In the genomic region with DNA sequence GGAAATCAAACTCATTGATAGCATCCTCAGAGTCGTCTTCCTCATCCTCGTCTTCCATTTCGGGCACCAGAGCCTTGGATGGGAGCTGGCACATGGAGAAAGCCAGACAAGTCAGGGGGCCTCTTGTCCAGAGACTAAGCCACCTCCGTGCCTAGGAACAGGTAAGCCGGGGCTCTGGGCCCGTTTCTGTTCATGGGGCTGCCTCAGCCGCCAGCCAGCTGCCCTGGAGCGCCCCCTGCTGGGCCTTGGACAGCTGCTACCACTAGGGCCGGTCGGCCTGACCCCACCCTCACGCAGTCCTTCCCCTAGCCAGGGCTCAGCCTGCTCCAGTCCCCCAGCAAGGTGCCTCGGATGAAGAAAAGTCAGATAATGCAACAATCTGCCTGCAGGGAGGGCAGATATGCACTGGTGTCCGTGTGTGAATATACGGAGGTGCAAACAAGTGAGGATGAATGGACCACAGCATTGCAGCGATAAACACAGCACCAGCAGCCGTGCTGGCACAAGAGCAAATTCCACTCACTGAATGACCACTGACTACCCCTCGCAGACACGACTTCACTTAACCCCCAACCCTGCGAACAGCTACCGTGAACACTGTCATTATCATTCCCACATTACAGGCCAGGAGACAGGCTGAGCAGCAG, we compare ENCODE assay signal across 8 cellular contexts. TPM values are rescaled to one million over a fixed set of nuclear protein-coding genes. Genes with fewer than 3 reads are reported as not detected.
DNase-seq lines count a peak whose midpoint lies in the region; ATAC-seq and TF ChIP-seq lines count a peak whose summit lies in the region.

No MANE protein-coding gene starts in this region.

- H3K4me1 ChIP-seq in hepatocyte (ENCODE audit: insufficient read depth), result no peaks in the 10 kb centered on the region

- no peak overlapping the region for H3K4me2 ChIP-seq in hepatocyte

- ATAC-seq in HG03108 (IDR thresholded peaks at IDR 0.05; ENCODE audit: unreplicated experiment), result peak; percentile 47
- ATAC-seq in HG03196 (IDR thresholded peaks at IDR 0.05; ENCODE audit: unreplicated experiment), result no peak

- no peaks in the 10 kb centered on the region for H3K9me2 ChIP-seq in hepatocyte (replicated peaks; ENCODE audit: insufficient read depth)

- H3K27me3 ChIP-seq in hepatocyte, result no peaks in the 10 kb centered on the region

- peaks cover 11% of the 10 kb centered on the region for H3K79me2 ChIP-seq in hepatocyte

- no peaks in the 10 kb centered on the region for H3K9me3 ChIP-seq in hepatocyte (ENCODE audit: low read depth)

- no peaks in the 10 kb centered on the region for H3K36me3 ChIP-seq in hepatocyte (replicated peaks; ENCODE audit: insufficient read depth, low read depth)

- H2AFZ ChIP-seq in hepatocyte, result no peak overlapping the region

- 57% methylated on average over 20 of the region's 20 CpGs for WGBS in hepatocyte (ENCODE audit: low lambda C conversion rate, missing lambda C conversion rate)

- TF ChIP-seq CTCF in C4-2B (conservative IDR thresholded peaks at IDR 0.05), result peak; percentile 84
- TF ChIP-seq CTCF in hepatocyte (IDR thresholded peaks at IDR 0.05; ENCODE audit: poor library complexity), result peak; percentile 92

- no peak overlapping the region for H3K4me3 ChIP-seq in hepatocyte

- peaks cover 21% of the 10 kb centered on the region for H4K20me1 ChIP-seq in hepatocyte (ENCODE audit: insufficient read depth, poor library complexity, severe bottlenecking)

- no peak overlapping the region for H3K27ac ChIP-seq in C4-2B
- H3K27ac ChIP-seq in hepatocyte, result no peak overlapping the region

- peak; percentile 63 to 78 (median 74) for DNase-seq in T-helper 2 cell
- peak in 38 of 56 donors; percentile 18 to 87 (median 39) for DNase-seq in amygdala (lab: John Stamatoyannopoulos, UW)
- peak; percentile 87 for DNase-seq in hepatocyte (ENCODE audit: low spot score)
- DNase-seq in stimulated activated CD4-positive, alpha-beta T cell treated with anti-CD3 and anti-CD28 coated beads, Interleukin-12 subunit alpha, Interleukin-12 subunit beta, amount 100 ng/mL, for 48 hours (ENCODE audit: low read depth in 2 of 3, low spot score in 1 of 3), result peak; percentile 59 to 74 (median 70)
- DNase-seq in middle frontal gyrus (ENCODE audit: extremely low spot score, low spot score), result no peak

RNA-seq across cellular contexts. Expression of gene PRKD2, which starts 11.9 kb away (rescaled TPM):
- 15.6 and 29.5 TPM in 2 replicates for total RNA-seq in hepatocyte
- 37.9 and 48.5 TPM in 2 replicates for polyA plus RNA-seq in hepatocyte

RNA-seq across cellular contexts. Expression of gene FKRP, which starts 17.0 kb away (rescaled TPM):
- 17.0 and 18.7 TPM in 2 replicates for total RNA-seq in hepatocyte
- 21.2 and 23.6 TPM in 2 replicates for polyA plus RNA-seq in hepatocyte

RNA-seq across cellular contexts. Expression of gene STRN4, which starts 17.4 kb away (rescaled TPM):
- total RNA-seq in hepatocyte, result 57.6 and 64.1 TPM in 2 replicates
- 58.0 and 63.7 TPM in 2 replicates for polyA plus RNA-seq in hepatocyte

RNA-seq across cellular contexts. Expression of gene SLC1A5, which starts 59.6 kb away (rescaled TPM):
- total RNA-seq in hepatocyte, result 84.6 and 87.9 TPM in 2 replicates
- 171 and 176 TPM in 2 replicates for polyA plus RNA-seq in hepatocyte
